In the genomic region with DNA sequence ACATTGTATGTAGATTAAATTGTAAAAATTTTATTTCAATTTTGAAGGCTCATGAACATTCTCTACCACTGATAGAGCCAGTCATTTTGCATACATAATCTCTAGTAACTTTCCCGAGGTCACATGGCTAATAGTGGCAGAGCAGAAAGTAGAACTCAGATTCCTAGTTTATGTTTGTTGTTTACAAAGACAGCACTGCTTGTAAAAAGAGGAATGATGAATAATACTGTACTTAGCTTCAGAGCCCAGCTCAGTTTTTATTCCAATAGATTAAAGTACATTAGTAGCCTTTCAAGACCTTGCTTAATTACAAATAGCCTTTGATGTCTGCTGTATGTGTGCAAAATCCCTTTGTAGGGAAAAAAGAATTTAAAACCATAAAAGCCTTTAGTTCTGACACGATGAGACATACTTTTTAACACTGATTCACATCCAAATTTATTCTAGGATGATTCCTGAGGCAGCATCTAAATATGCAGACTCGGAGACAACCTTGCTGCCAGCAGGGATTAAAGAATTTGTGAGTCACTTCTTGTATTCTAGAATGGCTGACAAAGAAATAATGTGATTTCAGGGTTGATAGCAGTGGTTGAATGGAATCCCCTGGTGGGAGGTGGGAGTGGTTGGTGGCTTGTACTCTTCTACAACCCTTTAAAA, we compare ENCODE assay signal across 12 cellular contexts.
DNase-seq lines count a peak whose midpoint lies in the region; ATAC-seq and TF ChIP-seq lines count a peak whose summit lies in the region.
"Had no signal": no experiment of that assay in that cellular context is flagged by ENCODE, and none has a peak within 500 bp of the region (broad histone marks: within the 10 kb centered on the region; RNA-seq: fewer than 3 reads in every experiment).

No MANE protein-coding gene starts in this region.

- H3K9me3 Mint-ChIP-seq in endodermal cell (peaks cover 33% of the 10 kb centered on the region), natural killer cell (no peaks in the 10 kb centered on the region)

- no peak for ATAC-seq in natural killer cell

- 48 to 60% methylated on average over 1 to 3 of the region's 3 CpGs for WGBS in endodermal cell (ENCODE audit: insufficient coverage in 1 of 2, insufficient read length in 1 of 2), 2 experiments

- peak overlapping the region; percentile 67 for H3K27ac ChIP-seq in endodermal cell (ENCODE audit: low read depth, low read length)
- H3K27ac ChIP-seq: VCaP had no signal

- H3K4me1 ChIP-seq in endodermal cell (ENCODE audit: control insufficient read depth, insufficient read depth, low read length), result no peaks in the 10 kb centered on the region

- peak; percentile 75 for DNase-seq in Daoy (ENCODE audit: low read depth)
- DNase-seq in NCI-H446 treated with DMSO at 0.1 percent for 48 hours (lab: John Stamatoyannopoulos, UW), result peak; percentile 63
- peak; percentile 77 for DNase-seq in endodermal cell
- peak; percentile 95 for DNase-seq in myocyte (ENCODE audit: low read depth)
- DNase-seq in natural killer cell, result no peak
- DNase-seq in DMS153 treated with DMSO at 0.1 percent for 48 hours (lab: John Stamatoyannopoulos, UW; ENCODE audit: unreplicated experiment), result no peak
- DNase-seq in occipital lobe (lab: John Stamatoyannopoulos, UW), result no peak
- DNase-seq in activated naive CD4-positive, alpha-beta T cell treated with Interleukin-2 at 50 U/mL for 16 hours, result no peak
- DNase-seq: NCI-H2029; stimulated activated CD4-positive, alpha-beta T cell treated with anti-CD3 and anti-CD28 coated beads, Interleukin-12 subunit alpha, Interleukin-12 subunit beta, amount 100 ng/mL, for 4 hours had no signal

- peaks cover 43% of the 10 kb centered on the region for H3K9me3 ChIP-seq in endodermal cell (ENCODE audit: control insufficient read depth, low read length)
- H3K9me3 ChIP-seq: adrenal gland had no signal

- intact Hi-C loops in natural killer cell (cut with micrococcal nuclease), result no loop called here

- no peak overlapping the region for H3K4me3 Mint-ChIP-seq in endodermal cell
- no peak overlapping the region for H3K4me3 Mint-ChIP-seq in natural killer cell

- no peak overlapping the region for H3K4me3 ChIP-seq in endodermal cell (ENCODE audit: low read length)
- H3K4me3 ChIP-seq: adrenal gland had no signal

- no peaks in the 10 kb centered on the region for H3K27me3 Mint-ChIP-seq in endodermal cell (ENCODE audit: insufficient read depth)
- peaks cover 0 to 4% of the 10 kb centered on the region in 2 donors for H3K27me3 Mint-ChIP-seq in natural killer cell (ENCODE audit: low read depth in 2 of 2)

- no peaks in the 10 kb centered on the region for H3K36me3 Mint-ChIP-seq in endodermal cell (ENCODE audit: low read depth)
- no peaks in the 10 kb centered on the region for H3K36me3 Mint-ChIP-seq in natural killer cell

- peaks cover 5% of the 10 kb centered on the region for H3K4me1 Mint-ChIP-seq in endodermal cell
- H3K4me1 Mint-ChIP-seq in natural killer cell, result peaks cover 0 to 5% of the 10 kb centered on the region in 2 donors

- no peaks in the 10 kb centered on the region for H3K27me3 ChIP-seq in endodermal cell (ENCODE audit: control insufficient read depth, insufficient read depth, low read length, poor library complexity, severe bottlenecking)
- H3K27me3 ChIP-seq: adrenal gland had no signal

- no peak overlapping the region for H3K9ac ChIP-seq in endodermal cell (ENCODE audit: extremely low read depth, low read length, poor library complexity, severe bottlenecking)

- H3K27ac Mint-ChIP-seq in endodermal cell (no peak overlapping the region), natural killer cell (no peak overlapping the region)

- no peak for TF ChIP-seq CTCF in endodermal cell (conservative IDR thresholded peaks at IDR 0.05)
- no peak for TF ChIP-seq CTCF in natural killer cell (IDR thresholded peaks at IDR 0.05)

- no peaks in the 10 kb centered on the region for H3K36me3 ChIP-seq in endodermal cell (ENCODE audit: control insufficient read depth, insufficient read depth, low read length)
- H3K36me3 ChIP-seq: adrenal gland had no signal

Comparison
In these comparisons a context has a peak if more than half of its experiments do, and no peak if none do; other contexts are left out.
1. DNase-seq: peak in Daoy (single experiment), NCI-H446 treated with DMSO at 0.1 percent for 48 hours (single experiment), endodermal cell (single experiment) and myocyte (single experiment); none in natural killer cell (single experiment), DMS153 treated with DMSO at 0.1 percent for 48 hours (single experiment), occipital lobe (single experiment) and activated naive CD4-positive, alpha-beta T cell treated with Interleukin-2 at 50 U/mL for 16 hours (single experiment).